ENCODE assay signal across 18 cellular contexts in genomic region chr20:22501566-22502344, GRCh38.
DNase-seq lines count a peak whose midpoint lies in the region; ATAC-seq, FAIRE-seq and TF ChIP-seq lines count a peak whose summit lies in the region.
"Had no signal": no experiment of that assay in that cellular context is flagged by ENCODE, and none has a peak within 500 bp of the region (broad histone marks: within the 10 kb centered on the region; RNA-seq: fewer than 3 reads in every experiment).

No MANE protein-coding gene starts in this region.

- H3K27me3 Mint-ChIP-seq in Caco-2 (ENCODE audit: insufficient read depth, unreplicated experiment), result no peaks in the 10 kb centered on the region
- H3K27me3 Mint-ChIP-seq: B cell had no signal

- H3K9me3 Mint-ChIP-seq in Caco-2 (ENCODE audit: unreplicated experiment), result no peaks in the 10 kb centered on the region
- H3K9me3 Mint-ChIP-seq in stimulated activated effector memory CD8-positive, alpha-beta T cell treated with anti-CD3 and anti-CD28 coated beads, Interleukin-12 subunit alpha, Interleukin-12 subunit beta, amount 100 ng/mL, for 72 hours, result peaks cover 12% of the 10 kb centered on the region

- CTCF ChIA-PET in Caco-2 (lab: Charles Lee), result interaction anchor here (0.6 kb wide), 1 partner anchor 32 kb away, joined by 3 read pairs; no protein-coding TSS in a partner anchor

- H3K36me3 Mint-ChIP-seq in Caco-2 (ENCODE audit: insufficient read depth, unreplicated experiment), result no peaks in the 10 kb centered on the region
- no peaks in the 10 kb centered on the region for H3K36me3 Mint-ChIP-seq in stimulated activated effector memory CD8-positive, alpha-beta T cell treated with anti-CD3 and anti-CD28 coated beads, Interleukin-12 subunit alpha, Interleukin-12 subunit beta, amount 100 ng/mL, for 72 hours
- H3K36me3 Mint-ChIP-seq: CD8-positive, alpha-beta T cell had no signal

- peak overlapping the region; percentile 44 for H3K27ac ChIP-seq in hepatocyte
- H3K27ac ChIP-seq: BLaER1 treated with 17β-estradiol and CSF1 and Interleukin-3, amounts not matched to agents 10 nM and 100 nM had no signal

- peak; percentile 82 for FAIRE-seq in bronchial epithelial cell (lab: Jason Lieb, UNC)
- FAIRE-seq: GM12878 had no signal

- no peaks in the 10 kb centered on the region for H3K79me2 ChIP-seq in hepatocyte

- no peak overlapping the region for H2AFZ ChIP-seq in hepatocyte

- no peak overlapping the region for H3K4me2 ChIP-seq in hepatocyte
- H3K4me2 ChIP-seq: BLaER1 treated with 17β-estradiol and CSF1 and Interleukin-3, amounts not matched to agents 10 nM and 100 nM had no signal

- no TSS peak for BruUV-seq in Caco-2 (replicated peaks; lab: Mats Ljungman, UMichigan)

- H4K20me1 ChIP-seq in hepatocyte (ENCODE audit: insufficient read depth, poor library complexity, severe bottlenecking), result no peaks in the 10 kb centered on the region
- H4K20me1 ChIP-seq: BLaER1 treated with 17β-estradiol and CSF1 and Interleukin-3, amounts not matched to agents 10 nM and 100 nM had no signal

- H3K27ac Mint-ChIP-seq in Caco-2 (ENCODE audit: unreplicated experiment), result peak overlapping the region; percentile 1
- H3K27ac Mint-ChIP-seq in stimulated activated effector memory CD8-positive, alpha-beta T cell treated with anti-CD3 and anti-CD28 coated beads, Interleukin-12 subunit alpha, Interleukin-12 subunit beta, amount 100 ng/mL, for 72 hours, result no peak overlapping the region
- H3K27ac Mint-ChIP-seq: B cell; CD8-positive, alpha-beta T cell; HFFc6 had no signal

- H3K27me3 ChIP-seq in Caco-2 (replicated peaks; ENCODE audit: control insufficient read depth, insufficient read depth, low read length) (no peaks in the 10 kb centered on the region), bronchial epithelial cell (ENCODE audit: control insufficient read depth, insufficient read depth, low read length) (no peaks in the 10 kb centered on the region), hepatocyte (no peaks in the 10 kb centered on the region)
- H3K27me3 ChIP-seq: BLaER1 treated with 17β-estradiol and CSF1 and Interleukin-3, amounts not matched to agents 10 nM and 100 nM had no signal

- no peaks in the 10 kb centered on the region for H3K36me3 ChIP-seq in Caco-2 (ENCODE audit: control insufficient read depth, insufficient read depth, low read length)
- H3K36me3 ChIP-seq in bronchial epithelial cell (ENCODE audit: control insufficient read depth, insufficient read depth, low read length), result no peaks in the 10 kb centered on the region
- no peaks in the 10 kb centered on the region for H3K36me3 ChIP-seq in hepatocyte (replicated peaks; ENCODE audit: insufficient read depth, low read depth)
- H3K36me3 ChIP-seq: BLaER1 treated with 17β-estradiol and CSF1 and Interleukin-3, amounts not matched to agents 10 nM and 100 nM had no signal

- no peaks in the 10 kb centered on the region for H3K9me2 ChIP-seq in hepatocyte (replicated peaks; ENCODE audit: insufficient read depth)

- H3K4me1 Mint-ChIP-seq in Caco-2 (ENCODE audit: low read depth, unreplicated experiment), result peaks cover 12% of the 10 kb centered on the region
- no peaks in the 10 kb centered on the region for H3K4me1 Mint-ChIP-seq in stimulated activated effector memory CD8-positive, alpha-beta T cell treated with anti-CD3 and anti-CD28 coated beads, Interleukin-12 subunit alpha, Interleukin-12 subunit beta, amount 100 ng/mL, for 72 hours
- H3K4me1 Mint-ChIP-seq: B cell had no signal

- intact Hi-C loops in Caco-2 (cut with micrococcal nuclease; ENCODE audit: unreplicated experiment), result no loop called here

- no peak for TF ChIP-seq CTCF in Caco-2 (IDR thresholded peaks at IDR 0.05; ENCODE audit: insufficient read depth in 1 of 2, low read depth in 1 of 2, low read length in 1 of 2, severe bottlenecking in 1 of 2, unreplicated experiment in 1 of 2)
- TF ChIP-seq CTCF in bronchial epithelial cell (IDR thresholded peaks at IDR 0.05; ENCODE audit: insufficient read depth, low read length, severe bottlenecking), result no peak
- TF ChIP-seq CTCF in hepatocyte (IDR thresholded peaks at IDR 0.05; ENCODE audit: poor library complexity), result no peak

- DNase-seq in Caco-2 (no peak), bronchial epithelial cell (ENCODE audit: low read depth) (no peak), hepatocyte (ENCODE audit: low spot score) (no peak), cerebellum (ENCODE audit: low spot score) (no peak), NCI-H128 (lab: John Stamatoyannopoulos, UW; ENCODE audit: unreplicated experiment) (no peak)
- no peak for DNase-seq in stimulated activated effector memory CD8-positive, alpha-beta T cell treated with anti-CD3 and anti-CD28 coated beads, Interleukin-12 subunit alpha, Interleukin-12 subunit beta, amount 100 ng/mL, for 72 hours (ENCODE audit: low spot score in 2 of 2)
- DNase-seq: CD8-positive, alpha-beta T cell; DMS 273 treated with DMSO at 0.1 percent for 48 hours; DND-41; EL; GOT3; H7; HFFc6 had no signal

- POLR2A ChIA-PET in Caco-2 (lab: Charles Lee), result no interaction called here

- no peak overlapping the region for H3K4me3 ChIP-seq in Caco-2 (ENCODE audit: low read depth, low read length)
- no peak overlapping the region for H3K4me3 ChIP-seq in bronchial epithelial cell (ENCODE audit: low read depth, low read length)
- no peak overlapping the region for H3K4me3 ChIP-seq in hepatocyte
- H3K4me3 ChIP-seq: BLaER1 treated with 17β-estradiol and CSF1 and Interleukin-3, amounts not matched to agents 10 nM and 100 nM; GM12878 had no signal

- ATAC-seq in stimulated activated effector memory CD8-positive, alpha-beta T cell treated with anti-CD3 and anti-CD28 coated beads, Interleukin-12 subunit alpha, Interleukin-12 subunit beta, amount 100 ng/mL, for 72 hours, result peak; percentile 19
- no peak for ATAC-seq in HG03159 (IDR thresholded peaks at IDR 0.05; ENCODE audit: unreplicated experiment)
- ATAC-seq: CD8-positive, alpha-beta T cell; GM12878; HCT116 had no signal

- H3K9me3 ChIP-seq in Caco-2, result 0 out of 2 replicates have a peak, but pooled peaks cover 3% of the 10 kb centered on the region
- no peaks in the 10 kb centered on the region for H3K9me3 ChIP-seq in hepatocyte (ENCODE audit: low read depth)

- no peak overlapping the region for H3K4me3 Mint-ChIP-seq in Caco-2 (ENCODE audit: unreplicated experiment)
- H3K4me3 Mint-ChIP-seq in stimulated activated effector memory CD8-positive, alpha-beta T cell treated with anti-CD3 and anti-CD28 coated beads, Interleukin-12 subunit alpha, Interleukin-12 subunit beta, amount 100 ng/mL, for 72 hours, result no peak overlapping the region
- H3K4me3 Mint-ChIP-seq: B cell; CD8-positive, alpha-beta T cell; HFFc6 had no signal

- 93% methylated on average over 11 of the region's 11 CpGs for WGBS in hepatocyte (ENCODE audit: low lambda C conversion rate, missing lambda C conversion rate)

- H3K4me1 ChIP-seq in Caco-2 (peaks cover 22% of the 10 kb centered on the region), hepatocyte (ENCODE audit: insufficient read depth) (peaks cover 6% of the 10 kb centered on the region)
